ENCODE assay signal across 8 cellular contexts in genomic region chr4:139454111-139454600, GRCh38. TPM values are rescaled to one million over a fixed set of nuclear protein-coding genes. Genes with fewer than 3 reads are reported as not detected.
A peak's percentile ranks its signal among the peaks of the same experiment; 100 is the strongest.
DNase-seq lines count a peak whose midpoint lies in the region; ATAC-seq, FAIRE-seq and TF ChIP-seq lines count a peak whose summit lies in the region.

Gene RAB33B (plus strand): TSS chr4:139454121. CDS start chr4:139454196, 75 bp downstream.

- H3K79me2 ChIP-seq in HepG2 (ENCODE audit: insufficient read depth, low read length): peaks cover 63% of the 10 kb centered on the region

- TF ChIP-seq CTCF in GM12865 (IDR thresholded peaks at IDR 0.05; ENCODE audit: insufficient read depth, low read depth, low read length, missing control alignments): no peak
- TF ChIP-seq CTCF in NB4 (IDR thresholded peaks at IDR 0.05; ENCODE audit: low read depth, low read length): no peak
- peak; percentile 20; the same call in 1 of the 2 replicates for TF ChIP-seq CTCF in HepG2 (CRISPR knock-in tag; IDR thresholded peaks at IDR 0.05)
- TF ChIP-seq CTCF in testis (IDR thresholded peaks at IDR 0.05): no peak

- no peaks in the 10 kb centered on the region for H3K36me3 ChIP-seq in HepG2 (replicated peaks in 1 of 2; ENCODE audit: control insufficient read depth in 1 of 2, insufficient read depth in 2 of 2, low read length in 2 of 2)
- H3K36me3 ChIP-seq in testis (ENCODE audit: low read depth, missing control alignments): no peaks in the 10 kb centered on the region

- intact Hi-C loops in HepG2 (cut with micrococcal nuclease; ENCODE audit: unreplicated experiment): loop anchor here (5.0 kb wide), 1 partner anchor 152 kb away; the partner anchor contains the start of genes NAA15 and NDUFC1
- intact Hi-C loops in testis (cut with DNase I; ENCODE audit: low total_unique reads): loop anchor here (10.0 kb wide), 1 partner anchor 159 kb away; no protein-coding TSS in a partner anchor

- H3K4me1 ChIP-seq in HepG2 (ENCODE audit: insufficient read depth, low read length) (peaks cover 65% of the 10 kb centered on the region), testis (peaks cover 29% of the 10 kb centered on the region)

- no peaks in the 10 kb centered on the region; a peak in 1 of 5 replicates for H3K27me3 ChIP-seq in HepG2 (ENCODE audit: control insufficient read depth in 1 of 2, insufficient read depth in 2 of 2, low read length in 2 of 2)
- H3K27me3 ChIP-seq in testis: no peaks in the 10 kb centered on the region

- TF ChIP-seq EP300 in HepG2 (IDR thresholded peaks at IDR 0.05; ENCODE audit: low read depth in 2 of 2, low read length in 2 of 2) (no peak), HepG2 (CRISPR knock-in tag; IDR thresholded peaks at IDR 0.05; ENCODE audit: borderline replicate concordance) (no peak)

- H3K9me3 ChIP-seq in HepG2 (ENCODE audit: low read length): no peaks in the 10 kb centered on the region
- H3K9me3 ChIP-seq in testis: no peaks in the 10 kb centered on the region

- H3K27ac ChIP-seq in caudate nucleus (ENCODE audit: low read depth, low read length) (peak within 1 kb of the TSS; percentile 97), HepG2 (ENCODE audit: extremely low read length, insufficient read depth, low read length) (peak within 1 kb of the TSS; percentile 97), testis (peak within 1 kb of the TSS; percentile 95 to 98)

- in situ Hi-C loops in HepG2 (cut with HindIII; ENCODE audit: extremely low pct_ligation_motif_present, low pct_unique_long_range_greater_than_20kb): no loop called here

- ATAC-seq in GM21717 (IDR thresholded peaks at IDR 0.05; ENCODE audit: unreplicated experiment) (peak; percentile 4), HepG2 (peak; percentile 9), HG02981 (IDR thresholded peaks at IDR 0.05; ENCODE audit: unreplicated experiment) (no peak)

- TF ChIP-seq POLR2A in NB4 (IDR thresholded peaks at IDR 0.05; ENCODE audit: extremely low read depth, insufficient read length): peak; percentile 28
- TF ChIP-seq POLR2A in HepG2 (IDR thresholded peaks at IDR 0.05; ENCODE audit: insufficient read depth in 1 of 2, low read depth in 2 of 2, low read length in 2 of 2): peak in 1 of 2 experiments; percentile 11; a peak in 1 of 4 replicates
- TF ChIP-seq POLR2A in testis (IDR thresholded peaks at IDR 0.05): peak; percentile 11

- TF ChIP-seq RAD21 in HepG2 (CRISPR knock-in tag; IDR thresholded peaks at IDR 0.05): no peak

- POLR2A ChIA-PET in HepG2 (lab: Yijun Ruan, JAX): no interaction called here

- peak within 1 kb of the TSS; percentile 48 for H2AFZ ChIP-seq in HepG2 (ENCODE audit: low read length)

- WGBS in HepG2 (ENCODE audit: low lambda C conversion rate): 0% methylated on average over 11 of the region's 36 CpGs
- WGBS in testis, 2 donors: 0 to 1% methylated on average over 10 to 36 of the region's 36 CpGs

- peak within 1 kb of the TSS; percentile 84 for H3K9ac ChIP-seq in HepG2 (ENCODE audit: insufficient read depth, low read depth, low read length)

- FAIRE-seq in HepG2 (lab: Jason Lieb, UNC): no peak

- H4K20me1 ChIP-seq in HepG2 (ENCODE audit: insufficient read depth, low read length): peaks cover 7% of the 10 kb centered on the region

- CTCF ChIA-PET in HepG2 (lab: Yijun Ruan, JAX; ENCODE audit: low intra/inter-chr PET ratio, low total read pairs): interaction anchor here (0.7 kb wide), 1 partner anchor 56 kb away, joined by 3 read pairs; no protein-coding TSS in a partner anchor

- H3K4me2 ChIP-seq in HepG2 (ENCODE audit: low read depth, low read length): peak within 1 kb of the TSS; percentile 94

- BruUV-seq in HepG2 (replicated peaks; lab: Mats Ljungman, UMichigan): no TSS peak

- DNase-seq in GM12865 (ENCODE audit: low read depth) (no peak), NB4 (ENCODE audit: low read depth) (no peak), caudate nucleus (lab: John Stamatoyannopoulos, UW) (peak in 8 of 61 donors; percentile 35 to 70 (median 56)), HepG2 (ENCODE audit: low spot score) (no peak), testis (no peak), glomerular visceral epithelial cell (ENCODE audit: extremely low spot score) (no peak)

- H3K4me3 ChIP-seq in GM12865 (ENCODE audit: low read depth, low read length) (peak within 1 kb of the TSS; percentile 92), NB4 (ENCODE audit: low read depth, low read length) (peak within 1 kb of the TSS; percentile 79), HepG2 (replicated peaks in 1 of 3; ENCODE audit: insufficient read depth in 1 of 3, low read depth in 2 of 3, low read length in 3 of 3) (peak within 1 kb of the TSS; percentile 68 to 95 (median 93)), testis (peak within 1 kb of the TSS; percentile 92 to 93)

TF ChIP-seq in HepG2, 621 proteins besides CTCF, POLR2A, EP300 and RAD21 (continues in another document):
- TF ChIP-seq ATF1 (CRISPR knock-in tag; IDR thresholded peaks at IDR 0.05) (no peak), KMT2B (CRISPR knock-in tag; IDR thresholded peaks at IDR 0.05) (no peak), ZNF558 (CRISPR knock-in tag; IDR thresholded peaks at IDR 0.05; ENCODE audit: borderline replicate concordance) (0 out of 2 replicates have a peak, but pooled peaks have one; percentile 23), RCOR2 (CRISPR knock-in tag; IDR thresholded peaks at IDR 0.05) (no peak), ATRX (CRISPR knock-in tag; IDR thresholded peaks at IDR 0.05; ENCODE audit: borderline replicate concordance) (no peak), FOXO4 (CRISPR knock-in tag; conservative IDR thresholded peaks at IDR 0.05) (0 out of 2 replicates have a peak, but pooled peaks have one; percentile 81), BRCA1 (CRISPR knock-in tag; IDR thresholded peaks at IDR 0.05) (no peak), ZNF788 (CRISPR knock-in tag; IDR thresholded peaks at IDR 0.05; ENCODE audit: borderline replicate concordance) (0 out of 2 replicates have a peak, but pooled peaks have one; percentile 5), NCOA5 (CRISPR knock-in tag; IDR thresholded peaks at IDR 0.05) (no peak), WIZ (CRISPR knock-in tag; IDR thresholded peaks at IDR 0.05) (no peak), NFYC (CRISPR knock-in tag; IDR thresholded peaks at IDR 0.05) (no peak), ZNF780A (CRISPR knock-in tag; IDR thresholded peaks at IDR 0.05) (0 out of 2 replicates have a peak, but pooled peaks have one; percentile 58), FOXM1 (CRISPR knock-in tag; IDR thresholded peaks at IDR 0.05) (no peak), ZBTB38 (CRISPR knock-in tag; IDR thresholded peaks at IDR 0.05) (no peak; the same call in 1 of the 2 replicates), AGO1 (IDR thresholded peaks at IDR 0.05; ENCODE audit: low read depth, low read length, poor library complexity, severe bottlenecking) (no peak), REL (CRISPR knock-in tag; conservative IDR thresholded peaks at IDR 0.05) (no peak), IRF9 (CRISPR knock-in tag; IDR thresholded peaks at IDR 0.05; ENCODE audit: borderline replicate concordance) (no peak)

RNA-seq across cellular contexts. Expression of gene RAB33B, which starts in this region (rescaled TPM):
- total RNA-seq in HepG2 (2016; rRNA removed; fragmentation: Illumina TruSeq; extraction: Trizol): 8.1 and 8.6 TPM in 2 replicates
- 1.9 TPM in 2 replicates for total RNA-seq in HepG2 (2016; cell fraction: cytosol; rRNA removed; fragmentation: Illumina TruSeq; extraction: Trizol; ENCODE audit: low read depth)
- 7.8 and 10.1 TPM in 2 replicates for total RNA-seq in HepG2 (2016; cell fraction: insoluble cytoplasmic fraction; rRNA removed; fragmentation: Illumina TruSeq; extraction: Trizol)
- 6.8 and 7.0 TPM in 2 replicates for total RNA-seq in HepG2 (2016; cell fraction: membrane; rRNA removed; fragmentation: Illumina TruSeq; extraction: Trizol)
- total RNA-seq in HepG2 (2016; cell fraction: nucleus; rRNA removed; fragmentation: Illumina TruSeq; extraction: Trizol): 5.2 and 6.3 TPM in 2 replicates
- polyA plus RNA-seq in HepG2 (2011; rRNA removed): 6.3 and 7.6 TPM in 2 replicates
- 4.8 and 5.2 TPM in 2 replicates for polyA plus RNA-seq in HepG2 (2011; cell fraction: cytosol; rRNA removed)
- 4.7 and 4.9 TPM in 2 replicates for polyA plus RNA-seq in HepG2 (2011; cell fraction: nucleus; rRNA removed)
- polyA plus RNA-seq in HepG2 (2012): 5.0 and 6.3 TPM in 2 replicates
- polyA plus RNA-seq in HepG2 (2016; cell fraction: cytosol; fragmentation: Illumina TruSeq; extraction: Trizol; ENCODE audit: low read depth): 0.71 and 0.95 TPM in 2 replicates
- polyA plus RNA-seq in HepG2 (2016; cell fraction: insoluble cytoplasmic fraction; fragmentation: Illumina TruSeq; extraction: Trizol; ENCODE audit: low read depth): 7.8 and 8.4 TPM in 2 replicates
- polyA plus RNA-seq in HepG2 (2016; cell fraction: membrane; fragmentation: Illumina TruSeq; extraction: Trizol; ENCODE audit: low read depth): 3.5 and 3.7 TPM in 2 replicates
- polyA plus RNA-seq in HepG2 (2016; cell fraction: nucleus; fragmentation: Illumina TruSeq; extraction: Trizol; ENCODE audit: insufficient read depth, low read depth): 6.9 and 7.7 TPM in 2 replicates
- 4.0 and 13.6 TPM in 2 replicates for polyA minus RNA-seq in HepG2 (2011; rRNA and poly(A)+ RNA removed; ENCODE audit: low replicate concordance)
- 9.8 TPM in 2 replicates for polyA minus RNA-seq in HepG2 (2011; cell fraction: cytosol; rRNA and poly(A)+ RNA removed)
- 9.0 and 9.3 TPM in 2 replicates for polyA minus RNA-seq in HepG2 (2011; cell fraction: nucleus; rRNA and poly(A)+ RNA removed)
- total RNA-seq in testis: 10 to 100 TPM; 10.9 to 12.1 TPM
- 8.8 TPM for polyA plus RNA-seq in testis (ENCODE audit: insufficient read depth, low read depth, low replicate concordance)
